20 cellular contexts compared by ENCODE assay signal in the genomic region with DNA sequence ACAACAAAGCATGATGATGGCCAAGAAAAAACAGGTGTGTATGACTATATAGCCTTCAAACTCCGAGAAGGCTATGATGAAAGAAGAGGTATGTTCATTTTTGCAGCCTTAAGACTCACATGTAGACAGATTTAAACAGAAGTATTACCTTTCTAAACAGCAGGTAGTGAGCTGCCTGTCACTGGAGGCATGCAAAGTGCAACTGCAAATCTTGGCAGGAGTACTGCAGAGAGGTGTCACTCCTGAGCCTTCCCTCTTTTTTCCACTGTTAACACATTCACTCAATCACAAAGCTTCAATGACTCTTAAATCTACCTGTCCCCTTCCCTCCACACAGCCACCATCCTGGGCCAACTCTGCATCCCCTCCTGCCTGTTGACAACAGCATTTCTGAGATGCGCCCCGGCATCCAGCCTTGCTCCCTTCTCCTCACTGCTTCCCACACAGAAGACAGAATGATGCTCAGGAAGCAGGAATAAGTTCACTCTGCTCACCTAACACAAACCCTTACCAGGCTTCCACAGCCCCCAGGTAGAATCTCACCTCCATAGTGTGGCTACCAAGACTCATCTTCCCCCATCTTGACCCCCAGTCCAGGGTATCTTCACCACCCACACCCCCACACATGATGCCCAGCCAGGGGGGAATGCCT.
"Had no signal": no experiment of that assay in that cellular context is flagged by ENCODE, and none has a peak within 500 bp of the region (broad histone marks: within the 10 kb centered on the region; RNA-seq: fewer than 3 reads in every experiment).

No MANE protein-coding gene starts in this region.

- ATAC-seq: psoas muscle had no signal

- H3K4me3 Mint-ChIP-seq: activated naive CD8-positive, alpha-beta T cell treated with anti-CD3 and anti-CD28 coated beads for 36 hours had no signal

- H3K4me3 ChIP-seq: psoas muscle, right lobe of liver, SK-N-MC, smooth muscle cell had no signal

- H3K36me3 Mint-ChIP-seq: activated naive CD8-positive, alpha-beta T cell treated with anti-CD3 and anti-CD28 coated beads for 36 hours had no signal

- H3K9me3 ChIP-seq: psoas muscle, right lobe of liver had no signal

- FAIRE-seq: colon, endometrium, islet of Langerhans, urothelium cell line had no signal

- H3K36me3 ChIP-seq: right lobe of liver had no signal

- H3K27ac ChIP-seq: psoas muscle, right lobe of liver, SK-N-MC had no signal

- H3K9me3 Mint-ChIP-seq: activated naive CD8-positive, alpha-beta T cell treated with anti-CD3 and anti-CD28 coated beads for 36 hours had no signal

- DNase-seq: activated CD4-positive, alpha-beta T cell treated with anti-CD3 and anti-CD28 coated beads, Interleukin-2, amount 50 U/mL, for 4 hours; activated gamma-delta T cell treated with Interleukin-2 at 50 U/mL for 16 hours; activated naive CD8-positive, alpha-beta T cell treated with anti-CD3 and anti-CD28 coated beads for 36 hours; activated T-cell treated with anti-CD3 and anti-CD28 coated beads, Interleukin-2, amount 50 U/mL, for 48 hours; amniotic stem cell; central memory CD4-positive, alpha-beta T cell; erythroblast; foreskin melanocyte; glutamatergic neuron; hippocampal formation; mammary epithelial cell; psoas muscle; stimulated activated CD4-positive, alpha-beta T cell treated with anti-CD3 and anti-CD28 coated beads, Interleukin-4, amount 100 ng/mL, for 1 hour had no signal

- H3K4me2 ChIP-seq: smooth muscle cell had no signal

- H3K27me3 ChIP-seq: right lobe of liver had no signal

- H3K4me1 Mint-ChIP-seq: activated naive CD8-positive, alpha-beta T cell treated with anti-CD3 and anti-CD28 coated beads for 36 hours had no signal

- H3K27ac Mint-ChIP-seq: activated naive CD8-positive, alpha-beta T cell treated with anti-CD3 and anti-CD28 coated beads for 36 hours had no signal

- H3K27me3 Mint-ChIP-seq: activated naive CD8-positive, alpha-beta T cell treated with anti-CD3 and anti-CD28 coated beads for 36 hours had no signal
